ENCODE assay signal across 13 cellular contexts in genomic region chr7:144323359-144323758, GRCh38. TPM values are rescaled to one million over a fixed set of nuclear protein-coding genes. Genes with fewer than 3 reads are reported as not detected.
"Had no signal": no experiment of that assay in that cellular context is flagged by ENCODE, and none has a peak within 500 bp of the region (broad histone marks: within the 10 kb centered on the region; RNA-seq: fewer than 3 reads in every experiment).

No MANE protein-coding gene starts in this region.

RNA-seq across cellular contexts. Expression of gene OR2A1, which starts 11.1 kb away (rescaled TPM):
- total RNA-seq: activated CD4-positive, alpha-beta memory T cell treated with anti-CD3 and anti-CD28 coated beads for 36 hours; activated CD4-positive, alpha-beta T cell treated with anti-CD3 and anti-CD28 coated beads for 36 hours; activated CD8-positive, alpha-beta memory T cell treated with anti-CD3 and anti-CD28 coated beads for 36 hours; activated CD8-positive, alpha-beta T cell treated with anti-CD3 and anti-CD28 coated beads for 36 hours; activated naive CD4-positive, alpha-beta T cell treated with anti-CD3 and anti-CD28 coated beads for 36 hours; activated naive CD4-positive, alpha-beta T cell treated with anti-CD3 and anti-CD28 coated beads, Interleukin-2, amount 50 U/mL, for 72 hours; activated naive CD8-positive, alpha-beta T cell treated with anti-CD3 and anti-CD28 coated beads for 36 hours; activated T-cell treated with anti-CD3 and anti-CD28 coated beads, Interleukin-2, amount 50 U/mL, for 4 hours; activated T-cell treated with anti-CD3 and anti-CD28 coated beads, Interleukin-2, amount 50 U/mL, for 72 hours; activated T-helper 1 cell treated with anti-CD3 and anti-CD28 coated beads, Interleukin-12 subunit alpha, Interleukin-12 subunit beta, Interleukin-2, Interleukin-4 antibody, amounts not matched to agents 30 ng/mL and 10 ng/mL and 1 ng/mL, durations not matched to agents 14 hours and 24 hours and 36 hours; ascending aorta; bronchial epithelial cell; cardiac muscle cell had no signal
- polyA plus RNA-seq: cardiac muscle cell had no signal

RNA-seq across cellular contexts. Expression of gene CTAGE8, which starts 54.3 kb away (rescaled TPM):
- total RNA-seq: ascending aorta, cardiac muscle cell had no signal
- polyA plus RNA-seq: cardiac muscle cell had no signal

RNA-seq across cellular contexts. Expression of gene OR2A7, which starts 58.8 kb away (rescaled TPM):
- polyA plus RNA-seq: cardiac muscle cell had no signal
